Comparison of ENCODE assay signal across 15 cellular contexts in the genomic region with DNA sequence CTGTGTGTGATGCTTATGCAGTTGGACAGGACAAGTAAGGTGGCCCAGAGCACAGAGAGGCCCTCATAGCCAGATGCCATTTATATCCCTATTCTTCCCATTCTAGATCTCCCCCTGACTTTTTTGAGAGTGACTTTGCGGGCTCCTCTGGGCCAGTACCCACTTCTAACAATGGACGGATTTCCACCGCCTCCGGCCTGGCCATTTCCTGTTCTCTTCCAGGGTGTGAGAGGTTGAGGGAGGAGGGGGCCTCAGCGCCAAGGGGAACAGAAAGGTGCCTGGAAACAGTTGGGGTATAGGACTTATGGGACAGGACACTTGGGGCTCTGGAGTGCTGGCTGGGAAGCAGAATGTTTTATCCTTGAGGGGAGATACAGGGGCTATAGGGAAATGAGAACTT. TPM values are rescaled to one million over a fixed set of nuclear protein-coding genes. Genes with fewer than 3 reads are reported as not detected.
DNase-seq lines count a peak whose midpoint lies in the region; ATAC-seq, FAIRE-seq and TF ChIP-seq lines count a peak whose summit lies in the region.
"Had no signal": no experiment of that assay in that cellular context is flagged by ENCODE, and none has a peak within 500 bp of the region (broad histone marks: within the 10 kb centered on the region; RNA-seq: fewer than 3 reads in every experiment).

No MANE protein-coding gene starts in this region.

- peak overlapping the region; percentile 67 to 99 (median 96) for H3K27ac ChIP-seq in heart left ventricle
- peak overlapping the region in 40 of 59 donors; percentile 25 to 98 (median 89) for H3K27ac ChIP-seq in dorsolateral prefrontal cortex
- H3K27ac ChIP-seq in muscle layer of duodenum (ENCODE audit: low read length): peak overlapping the region; percentile 13
- no peak overlapping the region for H3K27ac ChIP-seq in pancreas
- no peak overlapping the region for H3K27ac ChIP-seq in CD8-positive, alpha-beta T cell (ENCODE audit: low read depth, low read length)

- H3K27me3 ChIP-seq in heart left ventricle: no peaks in the 10 kb centered on the region
- no peaks in the 10 kb centered on the region for H3K27me3 ChIP-seq in dorsolateral prefrontal cortex
- no peaks in the 10 kb centered on the region for H3K27me3 ChIP-seq in muscle layer of duodenum (ENCODE audit: low read depth, low read length)
- H3K27me3 ChIP-seq in pancreas: no peaks in the 10 kb centered on the region
- no peaks in the 10 kb centered on the region for H3K27me3 ChIP-seq in CD8-positive, alpha-beta T cell (ENCODE audit: insufficient read depth, low read length)
- H3K27me3 ChIP-seq: testis had no signal

- H3K27me3 Mint-ChIP-seq in type B pancreatic cell: no peaks in the 10 kb centered on the region
- no peaks in the 10 kb centered on the region for H3K27me3 Mint-ChIP-seq in CD8-positive, alpha-beta T cell (ENCODE audit: low read depth)
- H3K27me3 Mint-ChIP-seq: activated CD4-positive, alpha-beta T cell treated with anti-CD3 and anti-CD28 coated beads, Interleukin-2, amount 10 ng/mL, durations not matched to agents 7 days and 5 days; activated naive CD4-positive, alpha-beta T cell treated with anti-CD3 and anti-CD28 coated beads, Interleukin-2, amount 10 ng/mL, durations not matched to agents 7 days and 5 days had no signal

- H3K4me3 Mint-ChIP-seq in type B pancreatic cell: peak overlapping the region; percentile 93
- H3K4me3 Mint-ChIP-seq in CD8-positive, alpha-beta T cell: no peak overlapping the region

- H3K9me3 ChIP-seq in heart left ventricle (no peaks in the 10 kb centered on the region), muscle layer of duodenum (ENCODE audit: control insufficient read depth in 1 of 2, low read length in 2 of 2) (no peaks in the 10 kb centered on the region), pancreas (no peaks in the 10 kb centered on the region)
- no peaks in the 10 kb centered on the region for H3K9me3 ChIP-seq in CD8-positive, alpha-beta T cell (ENCODE audit: low read length)
- H3K9me3 ChIP-seq: testis had no signal

- TF ChIP-seq POLR2A in heart left ventricle (IDR thresholded peaks at IDR 0.05): no peak

- POLR2A ChIA-PET in CD8-positive, alpha-beta T cell (lab: Charles Lee): no interaction called here

- peaks cover 0 to 57% (median 37%) of the 10 kb centered on the region in 12 donors for H3K4me1 ChIP-seq in heart left ventricle
- peaks cover 19 to 26% of the 10 kb centered on the region in 2 donors for H3K4me1 ChIP-seq in muscle layer of duodenum (ENCODE audit: control insufficient read depth in 1 of 2, insufficient read depth in 2 of 2, low read length in 2 of 2)
- H3K4me1 ChIP-seq in pancreas: peaks cover 0 to 17% (median 9%) of the 10 kb centered on the region in 3 donors
- peaks cover 26% of the 10 kb centered on the region for H3K4me1 ChIP-seq in CD8-positive, alpha-beta T cell (ENCODE audit: insufficient read depth, low read length)

- peaks cover 5% of the 10 kb centered on the region for H3K9me3 Mint-ChIP-seq in type B pancreatic cell
- H3K9me3 Mint-ChIP-seq in CD8-positive, alpha-beta T cell: no peaks in the 10 kb centered on the region
- H3K9me3 Mint-ChIP-seq: activated naive CD4-positive, alpha-beta T cell treated with anti-CD3 and anti-CD28 coated beads, Interleukin-2, amount 10 ng/mL, durations not matched to agents 7 days and 5 days had no signal

- no peak overlapping the region for H3K27ac Mint-ChIP-seq in type B pancreatic cell
- no peak overlapping the region for H3K27ac Mint-ChIP-seq in CD8-positive, alpha-beta T cell
- H3K27ac Mint-ChIP-seq: activated naive CD4-positive, alpha-beta T cell treated with anti-CD3 and anti-CD28 coated beads, Interleukin-2, amount 10 ng/mL, durations not matched to agents 7 days and 5 days had no signal

- TF ChIP-seq CTCF in heart left ventricle (IDR thresholded peaks at IDR 0.05): no peak
- no peak for TF ChIP-seq CTCF in dorsolateral prefrontal cortex (IDR thresholded peaks at IDR 0.05 in 54 of 56, conservative IDR thresholded peaks at IDR 0.05 in 2 of 56; ENCODE audit: low read depth in 1 of 56, partially characterized antibody in 56 of 56)
- TF ChIP-seq CTCF in type B pancreatic cell (conservative IDR thresholded peaks at IDR 0.05): no peak
- no peak for TF ChIP-seq CTCF in pancreas (IDR thresholded peaks at IDR 0.05)
- no peak for TF ChIP-seq CTCF in CD8-positive, alpha-beta T cell (IDR thresholded peaks at IDR 0.05)

- FAIRE-seq in pancreas (lab: Jason Lieb, UNC): no peak

- peak in 1 of 4 donors; percentile 19 for ATAC-seq in heart left ventricle
- no peak for ATAC-seq in Right ventricle myocardium inferior
- no peak for ATAC-seq in pancreas
- no peak for ATAC-seq in CD8-positive, alpha-beta T cell

- peaks cover 0 to 52% (median 47%) of the 10 kb centered on the region in 9 donors for H3K36me3 ChIP-seq in heart left ventricle
- peaks cover 41 to 42% of the 10 kb centered on the region in 2 donors for H3K36me3 ChIP-seq in muscle layer of duodenum (ENCODE audit: control insufficient read depth in 1 of 2, insufficient read depth in 2 of 2, low read length in 2 of 2)
- H3K36me3 ChIP-seq in pancreas: peaks cover 6 to 36% (median 12%) of the 10 kb centered on the region in 3 donors
- peaks cover 17% of the 10 kb centered on the region for H3K36me3 ChIP-seq in CD8-positive, alpha-beta T cell (ENCODE audit: insufficient read depth, low read length)

- WGBS in heart left ventricle, 4 donors: 52 to 70% (median 61%) methylated on average over 5 of the region's 5 CpGs
- 85 to 87% methylated on average over 5 of the region's 5 CpGs for WGBS in pancreas, 2 donors

- intact Hi-C loops in heart left ventricle (cut with DNase I) (loop anchor here in 6 of 10 donors (1.0 to 5.0 kb wide), 6 partner anchors 14 to 670 kb away; partner anchors contain the start of genes HIRIP3 (in 3 of the 6), MAZ (in 1 of the 6) and PRRT2 (in 1 of the 6)), Right ventricle myocardium inferior (cut with DNase I) (loop anchor here (2.0 kb wide), 2 partner anchors 16 to 18 kb away; partner anchors contain the start of gene HIRIP3), dorsolateral prefrontal cortex (cut with DNase I) (no loop called here), pancreas (cut with DNase I) (no loop called here)
- intact Hi-C loops in CD8-positive, alpha-beta T cell (cut with DNase I, micrococcal nuclease): no loop called here

- peaks cover 25% of the 10 kb centered on the region for H3K4me1 Mint-ChIP-seq in type B pancreatic cell (ENCODE audit: unreplicated experiment)
- peaks cover 34% of the 10 kb centered on the region for H3K4me1 Mint-ChIP-seq in CD8-positive, alpha-beta T cell (ENCODE audit: low read depth)

- CTCF ChIA-PET in CD8-positive, alpha-beta T cell (lab: Charles Lee): interaction anchor here (2.7 kb wide), 1 partner anchor 28 kb away, joined by 10 read pairs; no protein-coding TSS in a partner anchor

- H3K36me3 Mint-ChIP-seq in type B pancreatic cell: peaks cover 20% of the 10 kb centered on the region
- peaks cover 42% of the 10 kb centered on the region for H3K36me3 Mint-ChIP-seq in CD8-positive, alpha-beta T cell

- peak overlapping the region in 9 of 12 donors; percentile 70 to 98 (median 90) for H3K4me3 ChIP-seq in heart left ventricle
- peak overlapping the region in 38 of 59 donors; percentile 5 to 100 (median 96) for H3K4me3 ChIP-seq in dorsolateral prefrontal cortex
- peak overlapping the region in 1 of 2 donors; percentile 92 for H3K4me3 ChIP-seq in muscle layer of duodenum (ENCODE audit: low read depth in 1 of 2, low read length in 2 of 2)
- no peak overlapping the region for H3K4me3 ChIP-seq in pancreas
- H3K4me3 ChIP-seq in CD8-positive, alpha-beta T cell (ENCODE audit: low read depth, low read length): no peak overlapping the region
- H3K4me3 ChIP-seq: testis had no signal

- DNase-seq in heart left ventricle: peak in 3 of 5 donors; percentile 60 to 63 (median 61)
- DNase-seq in Right ventricle myocardium inferior (ENCODE audit: missing footprints): no peak
- DNase-seq in dorsolateral prefrontal cortex: peak in 1 of 10 donors; percentile 33
- DNase-seq in type B pancreatic cell (ENCODE audit: extremely low spot score, unreplicated experiment): no peak
- DNase-seq in T-helper 1 cell: no peak
- DNase-seq in pancreas: no peak
- DNase-seq in CD8-positive, alpha-beta T cell: no peak
- DNase-seq: activated CD4-positive, alpha-beta T cell treated with anti-CD3 and anti-CD28 coated beads, Interleukin-2, amount 10 ng/mL, durations not matched to agents 7 days and 5 days; activated naive CD4-positive, alpha-beta T cell treated with anti-CD3 and anti-CD28 coated beads, Interleukin-2, amount 10 ng/mL, durations not matched to agents 7 days and 5 days; GDM1; NCI-H1105; NCI-H524; stimulated activated CD4-positive, alpha-beta T cell treated with anti-CD3 and anti-CD28 coated beads, Interleukin-4, amount 100 ng/mL, for 1 hour; testis had no signal

RNA-seq across cellular contexts. Expression of gene TAOK2, which starts 3.4 kb away (rescaled TPM):
- total RNA-seq in heart left ventricle (10 to 100 TPM; 29.5 to 47.9 (median 35.1) TPM), Right ventricle myocardium inferior (32.7 TPM), dorsolateral prefrontal cortex (10 to 100 TPM; 58.7 to 87.3 (median 69.6) TPM), type B pancreatic cell (ENCODE audit: low replicate concordance) (42.6 and 52.4 TPM in 2 replicates), pancreas (10 to 100 TPM; 13.5 to 26.1 (median 16.1) TPM)
- polyA plus RNA-seq in heart left ventricle (10 to 100 TPM; 36.3 to 37.8 TPM), pancreas (10 to 100 TPM; 28.7 to 41.1 TPM)
- 10 to 100 TPM; 12.2 to 12.8 TPM for total RNA-seq in CD8-positive, alpha-beta T cell

RNA-seq across cellular contexts. Expression of gene TMEM219, which starts 15.2 kb away (rescaled TPM):
- total RNA-seq in heart left ventricle: 100 to 1,000 TPM in 2 of 9 donors, 10 to 100 TPM in 7; 58.9 to 121 (median 69.8) TPM
- polyA plus RNA-seq in heart left ventricle: 10 to 100 TPM; 66.6 to 72.3 TPM
- 74.4 TPM for total RNA-seq in Right ventricle myocardium inferior
- total RNA-seq in dorsolateral prefrontal cortex: 100 to 1,000 TPM in 56 of 120 experiments, 10 to 100 TPM in 64; 63.3 to 177 (median 99.3) TPM
- total RNA-seq in type B pancreatic cell (ENCODE audit: low replicate concordance): 72.4 and 73.5 TPM in 2 replicates
- 10 to 100 TPM; 58.3 to 79.8 (median 68.1) TPM for total RNA-seq in pancreas
- 100 to 1,000 TPM; 112 to 114 TPM for polyA plus RNA-seq in pancreas
- 10 to 100 TPM; 41.5 to 50.2 TPM for total RNA-seq in CD8-positive, alpha-beta T cell

RNA-seq across cellular contexts. Expression of gene HIRIP3, which starts 18.4 kb away (rescaled TPM):
- total RNA-seq in heart left ventricle: 10 to 100 TPM; 13.3 to 21.9 (median 17.5) TPM
- polyA plus RNA-seq in heart left ventricle: 10 to 100 TPM; 20.1 to 27.4 TPM
- total RNA-seq in Right ventricle myocardium inferior: 20.2 TPM
- 10 to 100 TPM; 15.7 to 35.8 (median 22.7) TPM for total RNA-seq in dorsolateral prefrontal cortex
- total RNA-seq in type B pancreatic cell (ENCODE audit: low replicate concordance): 13.7 and 20.9 TPM in 2 replicates
- total RNA-seq in pancreas: 1 to 10 TPM; 4.4 to 9.5 (median 6.2) TPM
- polyA plus RNA-seq in pancreas: 10 to 100 TPM in 1 of 2 donors, 1 to 10 TPM in 1; 9.5 to 16.8 TPM
- total RNA-seq in CD8-positive, alpha-beta T cell: 10 to 100 TPM; 10.3 to 10.5 TPM

RNA-seq across cellular contexts. Expression of gene INO80E, which starts 19.0 kb away (rescaled TPM):
- total RNA-seq in heart left ventricle (10 to 100 TPM; 27.6 to 65.4 (median 32.6) TPM), Right ventricle myocardium inferior (32.4 TPM), dorsolateral prefrontal cortex (10 to 100 TPM; 38.6 to 73.9 (median 52.6) TPM), type B pancreatic cell (ENCODE audit: low replicate concordance) (52.8 and 78.7 TPM in 2 replicates), pancreas (10 to 100 TPM; 24.0 to 46.8 (median 30.1) TPM)
- polyA plus RNA-seq in heart left ventricle (10 to 100 TPM; 60.9 to 71.5 TPM), pancreas (100 to 1,000 TPM in 1 of 2 donors, 10 to 100 TPM in 1; 51.0 to 113 TPM)
- total RNA-seq in CD8-positive, alpha-beta T cell: 10 to 100 TPM; 49.8 to 59.4 TPM

RNA-seq across cellular contexts. Expression of gene DOC2A, which starts 33.8 kb away (rescaled TPM):
- 1 to 10 TPM in 1 of 9 donors, under 1 TPM in 4, not detected in 4; 0.09 to 1.4 (median 0.91) TPM for total RNA-seq in heart left ventricle
- polyA plus RNA-seq in heart left ventricle: under 1 TPM; 0.22 to 0.88 TPM
- 0.35 TPM for total RNA-seq in Right ventricle myocardium inferior
- total RNA-seq in dorsolateral prefrontal cortex: 100 to 1,000 TPM in 46 of 120 experiments, 10 to 100 TPM in 74; 29.5 to 138 (median 93.2) TPM
- 6.9 and 9.7 TPM in 2 replicates for total RNA-seq in type B pancreatic cell (ENCODE audit: low replicate concordance)
- 1 to 10 TPM in 1 of 6 donors, under 1 TPM in 5; 0.19 to 1.9 (median 0.40) TPM for total RNA-seq in pancreas
- 1 to 10 TPM; 2.6 to 4.4 TPM for polyA plus RNA-seq in pancreas
- not detected for total RNA-seq in CD8-positive, alpha-beta T cell

Comparison
In these comparisons a context has a peak if more than half of its experiments do, and no peak if none do; other contexts are left out.
1. DNase-seq: peak in heart left ventricle (3 of 5); none in Right ventricle myocardium inferior (single experiment), type B pancreatic cell (single experiment), T-helper 1 cell (0 of 5), pancreas (0 of 6) and CD8-positive, alpha-beta T cell (0 of 7).
2. H3K27ac ChIP-seq: peak in heart left ventricle (12 of 12), dorsolateral prefrontal cortex (40 of 59) and muscle layer of duodenum (single experiment); none in pancreas (0 of 4) and CD8-positive, alpha-beta T cell (single experiment).
3. H3K4me3 ChIP-seq: peak in heart left ventricle (9 of 12) and dorsolateral prefrontal cortex (38 of 59); none in pancreas (0 of 4) and CD8-positive, alpha-beta T cell (single experiment).
4. intact Hi-C loops: an anchor here in heart left ventricle (1.0 to 5.0 kb wide) and Right ventricle myocardium inferior (2.0 kb wide); none called in dorsolateral prefrontal cortex, pancreas and CD8-positive, alpha-beta T cell.